30 cellular contexts compared by ENCODE assay signal in genomic region chr1:232132572-232132971, GRCh38.
"Had no signal": no experiment of that assay in that cellular context is flagged by ENCODE, and none has a peak within 500 bp of the region (broad histone marks: within the 10 kb centered on the region; RNA-seq: fewer than 3 reads in every experiment).

No MANE protein-coding gene starts in this region.

- H3K4me3 ChIP-seq: adrenal gland, body of pancreas, esophagus squamous epithelium, lower lobe of right lung, neural progenitor cell, right atrium auricular region, suprapubic skin, tibial artery, upper lobe of right lung had no signal

- H2AFZ ChIP-seq: neural progenitor cell had no signal

- H3K4me3 Mint-ChIP-seq: activated naive CD8-positive, alpha-beta T cell treated with anti-CD3 and anti-CD28 coated beads for 36 hours; natural killer cell; neural progenitor cell; T-helper 2 cell treated with Interferon-gamma antibody and Interleukin-4, amounts not matched to agents 5 μg/mL and 100 μg/mL, for 36 hours had no signal

- H3K9me3 ChIP-seq: adrenal gland, lower lobe of right lung, suprapubic skin had no signal

- H3K36me3 ChIP-seq: adrenal gland, esophagus squamous epithelium, lower lobe of right lung, neural progenitor cell, right atrium auricular region, suprapubic skin, tibial artery, upper lobe of right lung had no signal

- H3K36me3 Mint-ChIP-seq: activated naive CD8-positive, alpha-beta T cell treated with anti-CD3 and anti-CD28 coated beads for 36 hours; natural killer cell; neural progenitor cell had no signal

- FAIRE-seq: colon, endometrium, keratinocyte had no signal

- H3K4me1 ChIP-seq: adrenal gland, body of pancreas, esophagus squamous epithelium, lower lobe of right lung, right atrium auricular region, suprapubic skin, tibial artery, upper lobe of right lung had no signal

- H3K27me3 ChIP-seq: adrenal gland, body of pancreas, esophagus squamous epithelium, neural progenitor cell, right atrium auricular region, suprapubic skin, tibial artery, upper lobe of right lung had no signal

- H3K9ac ChIP-seq: neural progenitor cell had no signal

- H3K4me1 Mint-ChIP-seq: activated naive CD8-positive, alpha-beta T cell treated with anti-CD3 and anti-CD28 coated beads for 36 hours; natural killer cell had no signal

- DNase-seq: activated CD4-positive, alpha-beta T cell treated with anti-CD3 and anti-CD28 coated beads for 4 hours; activated CD4-positive, alpha-beta T cell treated with anti-CD3 and anti-CD28 coated beads, Interleukin-2, amount 50 U/mL, for 4 hours; activated effector memory CD4-positive, alpha-beta T cell treated with Interleukin-2 at 50 U/mL for 16 hours; activated naive CD4-positive, alpha-beta T cell treated with Interleukin-2 at 50 U/mL for 16 hours; activated naive CD8-positive, alpha-beta T cell treated with anti-CD3 and anti-CD28 coated beads for 36 hours; activated T-cell treated with anti-CD3 and anti-CD28 coated beads for 4 hours; adrenal gland; aorta; body of pancreas; dermis blood vessel endothelial cell; effector CD4-positive, alpha-beta T cell; esophagus squamous epithelium; foreskin melanocyte; lower lobe of right lung; mesenchymal stem cell; natural killer cell; stimulated activated CD4-positive, alpha-beta T cell treated with anti-CD3 and anti-CD28 coated beads, Interleukin-15, amount 100 ng/mL, for 24 hours; stimulated activated CD4-positive, alpha-beta T cell treated with anti-CD3 and anti-CD28 coated beads, Interleukin-2, amount 100 ng/mL, for 24 hours; stimulated activated naive CD4-positive, alpha-beta T cell; T-helper 1 cell; tibial artery; upper lobe of right lung had no signal

- H3K4me2 ChIP-seq: neural progenitor cell had no signal

- H3K27ac ChIP-seq: adrenal gland, body of pancreas, epithelial cell of prostate, esophagus squamous epithelium, lower lobe of right lung, neural progenitor cell, right atrium auricular region, suprapubic skin, tibial artery, upper lobe of right lung had no signal

- H3K27ac Mint-ChIP-seq: activated naive CD8-positive, alpha-beta T cell treated with anti-CD3 and anti-CD28 coated beads for 36 hours; natural killer cell; neural progenitor cell; T-helper 2 cell treated with Interferon-gamma antibody and Interleukin-4, amounts not matched to agents 5 μg/mL and 100 μg/mL, for 36 hours had no signal

- H3K9me3 Mint-ChIP-seq: natural killer cell had no signal
